35 cellular contexts compared by ENCODE assay signal in genomic region chr1:47401761-47402160, GRCh38. TPM values are rescaled to one million over a fixed set of nuclear protein-coding genes. Genes with fewer than 3 reads are reported as not detected.
"Had no signal": no experiment of that assay in that cellular context is flagged by ENCODE, and none has a peak within 500 bp of the region (broad histone marks: within the 10 kb centered on the region; RNA-seq: fewer than 3 reads in every experiment).

No MANE protein-coding gene starts in this region.

- H3K36me3 ChIP-seq: heart right ventricle, left lung, lower lobe of right lung, ovary, right atrium auricular region, right lobe of liver, thyroid gland, transverse colon, upper lobe of left lung had no signal

- H3K9me3 ChIP-seq: heart right ventricle, left lung, lower lobe of right lung, ovary, right atrium auricular region, right lobe of liver, testis, thyroid gland, transverse colon, upper lobe of left lung had no signal

- H3K4me3 Mint-ChIP-seq: mesothelial cell of epicardium; naive B cell; natural killer cell treated with Interleukin-12 subunit alpha and Interleukin-12 subunit beta and Interleukin-15 and Interleukin-18, amount 100 ng/mL, for 72 hours; stimulated activated memory B cell treated with anti-CD40 and anti-IgM and Interleukin-4, amounts not matched to agents 10 μg/mL and 1 μg/mL and 100 μg/mL, for 72 hours; stimulated activated naive CD8-positive, alpha-beta T cell treated with anti-CD3 and anti-CD28 coated beads, Interleukin-15, amount 100 ng/mL, for 72 hours had no signal

- DNase-seq: heart right ventricle; kidney glomerular epithelial cell; left cardiac atrium; left lung; lower lobe of right lung; mammary epithelial cell; mesenchymal stem cell; naive B cell; ovary; right lobe of liver; stimulated activated CD4-positive, alpha-beta T cell treated with anti-CD3 and anti-CD28 coated beads, Interleukin-1b, Interleukin-23, amount 100 ng/mL, for 48 hours; stimulated activated CD4-positive, alpha-beta T cell treated with anti-CD3 and anti-CD28 coated beads, Interleukin-2, amount 100 ng/mL, for 48 hours; stimulated activated CD4-positive, alpha-beta T cell treated with anti-CD3 and anti-CD28 coated beads, Interleukin-4, amount 100 ng/mL, for 4 hours; stimulated activated CD8-positive, alpha-beta memory T cell treated with anti-CD3 and anti-CD28 coated beads, Interleukin-4, amount 100 ng/mL, for 48 hours; stimulated activated naive CD4-positive, alpha-beta T cell treated with Interleukin-2 at 50 U/mL for 16 hours; stimulated activated naive CD8-positive, alpha-beta T cell treated with anti-CD3 and anti-CD28 coated beads, Interleukin-15, amount 100 ng/mL, for 72 hours; testis; thyroid gland; transverse colon; upper lobe of left lung had no signal

- H3K9me3 Mint-ChIP-seq: mesothelial cell of epicardium; naive B cell; natural killer cell treated with Interleukin-12 subunit alpha and Interleukin-12 subunit beta and Interleukin-15 and Interleukin-18, amount 100 ng/mL, for 72 hours; stimulated activated memory B cell treated with anti-CD40 and anti-IgM and Interleukin-4, amounts not matched to agents 10 μg/mL and 1 μg/mL and 100 μg/mL, for 72 hours; stimulated activated naive CD8-positive, alpha-beta T cell treated with anti-CD3 and anti-CD28 coated beads, Interleukin-15, amount 100 ng/mL, for 72 hours had no signal

- H3K27ac ChIP-seq: heart right ventricle, hepatocyte, left lung, lower lobe of right lung, ovary, right atrium auricular region, right lobe of liver, testis, thyroid gland, transverse colon, upper lobe of left lung had no signal

- H3K4me3 ChIP-seq: heart right ventricle, hepatocyte, left lung, lower lobe of right lung, ovary, right atrium auricular region, right lobe of liver, smooth muscle cell, testis, thyroid gland, transverse colon, upper lobe of left lung had no signal

- H3K4me1 Mint-ChIP-seq: stimulated activated memory B cell treated with anti-CD40 and anti-IgM and Interleukin-4, amounts not matched to agents 10 μg/mL and 1 μg/mL and 100 μg/mL, for 72 hours; stimulated activated naive CD8-positive, alpha-beta T cell treated with anti-CD3 and anti-CD28 coated beads, Interleukin-15, amount 100 ng/mL, for 72 hours had no signal

- H3K4me1 ChIP-seq: heart right ventricle, left lung, lower lobe of right lung, right atrium auricular region, right lobe of liver, testis, thyroid gland, upper lobe of left lung had no signal

- H3K36me3 Mint-ChIP-seq: mesothelial cell of epicardium; naive B cell; natural killer cell treated with Interleukin-12 subunit alpha and Interleukin-12 subunit beta and Interleukin-15 and Interleukin-18, amount 100 ng/mL, for 72 hours; stimulated activated memory B cell treated with anti-CD40 and anti-IgM and Interleukin-4, amounts not matched to agents 10 μg/mL and 1 μg/mL and 100 μg/mL, for 72 hours had no signal

- ATAC-seq: heart right ventricle; left cardiac atrium; left lung; lower lobe of right lung; natural killer cell treated with Interleukin-12 subunit alpha and Interleukin-12 subunit beta and Interleukin-15 and Interleukin-18, amount 100 ng/mL, for 72 hours; right lobe of liver; stimulated activated memory B cell treated with anti-CD40 and anti-IgM and Interleukin-4, amounts not matched to agents 10 μg/mL and 1 μg/mL and 100 μg/mL, for 72 hours; stimulated activated naive CD8-positive, alpha-beta T cell treated with anti-CD3 and anti-CD28 coated beads, Interleukin-15, amount 100 ng/mL, for 72 hours had no signal

- H3K27ac Mint-ChIP-seq: mesothelial cell of epicardium; natural killer cell treated with Interleukin-12 subunit alpha and Interleukin-12 subunit beta and Interleukin-15 and Interleukin-18, amount 100 ng/mL, for 72 hours; progenitor cell of endocrine pancreas; stimulated activated memory B cell treated with anti-CD40 and anti-IgM and Interleukin-4, amounts not matched to agents 10 μg/mL and 1 μg/mL and 100 μg/mL, for 72 hours; stimulated activated naive CD8-positive, alpha-beta T cell treated with anti-CD3 and anti-CD28 coated beads, Interleukin-15, amount 100 ng/mL, for 72 hours had no signal

- H3K27me3 ChIP-seq: ovary, right atrium auricular region, right lobe of liver, testis, thyroid gland, upper lobe of left lung had no signal

RNA-seq across cellular contexts. Expression of gene FOXE3, which starts 14.3 kb away (rescaled TPM):
- total RNA-seq: heart right ventricle; hepatocyte; left cardiac atrium; left lung; liver; lower lobe of right lung; mammary epithelial cell; mesothelial cell of epicardium; mononuclear cell; natural killer cell treated with Interleukin-12 subunit alpha and Interleukin-12 subunit beta and Interleukin-15 and Interleukin-18, amount 100 ng/mL, for 72 hours; omental fat pad; ovary; progenitor cell of endocrine pancreas; pulmonary artery endothelial cell; renal cortical epithelial cell; right atrium auricular region; right lobe of liver; skeletal muscle tissue; smooth muscle cell; thyroid gland; transverse colon; upper lobe of left lung had no signal
- polyA plus RNA-seq: hepatocyte, keratinocyte, liver, neural cell, ovary, smooth muscle cell had no signal

RNA-seq across cellular contexts. Expression of gene FOXD2, which starts 36.1 kb away (rescaled TPM):
- total RNA-seq: smooth muscle cell had no signal
- polyA plus RNA-seq: neural cell had no signal
